9 cellular contexts compared by ENCODE assay signal in genomic region chr1:151832318-151832984, GRCh38. TPM values are rescaled to one million over a fixed set of nuclear protein-coding genes. Genes with fewer than 3 reads are reported as not detected.
A peak's percentile ranks its signal among the peaks of the same experiment; 100 is the strongest.
DNase-seq lines count a peak whose midpoint lies in the region; ATAC-seq, FAIRE-seq and TF ChIP-seq lines count a peak whose summit lies in the region.
"Had no signal": no experiment of that assay in that cellular context is flagged by ENCODE, and none has a peak within 500 bp of the region (broad histone marks: within the 10 kb centered on the region; RNA-seq: fewer than 3 reads in every experiment).

No MANE protein-coding gene starts in this region.

- no peak overlapping the region for H4K5ac ChIP-seq in H9 (ENCODE audit: insufficient read length, low read depth, low read length)

- no peak for TF ChIP-seq CTCF in H9 (conservative IDR thresholded peaks at IDR 0.05)
- TF ChIP-seq CTCF in Peyer's patch (IDR thresholded peaks at IDR 0.05), result no peak
- TF ChIP-seq CTCF in natural killer cell (IDR thresholded peaks at IDR 0.05), result no peak
- no peak for TF ChIP-seq CTCF in Caco-2 (IDR thresholded peaks at IDR 0.05; ENCODE audit: insufficient read depth in 1 of 2, low read depth in 1 of 2, low read length in 1 of 2, severe bottlenecking in 1 of 2, unreplicated experiment in 1 of 2)

- H4K20me1 ChIP-seq in H9 (ENCODE audit: control insufficient read depth, insufficient read depth, insufficient read length), result no peaks in the 10 kb centered on the region

- H3K4me3 ChIP-seq in Peyer's patch (peak overlapping the region in 2 of 4 donors; percentile 45 to 67), small intestine (ENCODE audit: low read depth in 1 of 2, low read length in 2 of 2) (no peak overlapping the region), Caco-2 (ENCODE audit: low read depth, low read length) (no peak overlapping the region)

- no peaks in the 10 kb centered on the region for H3K79me2 ChIP-seq in H9 (ENCODE audit: insufficient read depth, low read length)

- peak overlapping the region in 2 of 3 experiments; percentile 7 to 40; a peak in 2 of 7 replicates for H3K27ac Mint-ChIP-seq in H9
- no peak overlapping the region for H3K27ac Mint-ChIP-seq in natural killer cell
- H3K27ac Mint-ChIP-seq in Caco-2 (ENCODE audit: unreplicated experiment), result no peak overlapping the region

- no peak overlapping the region for H2AFZ ChIP-seq in H9 (ENCODE audit: low read length)

- no peak for DNase-seq in H9
- peak in 2 of 3 donors; percentile 90 to 92 for DNase-seq in Peyer's patch
- peak; percentile 88 for DNase-seq in Right ventricle myocardium inferior (ENCODE audit: missing footprints)
- peak; percentile 92 for DNase-seq in small intestine
- no peak for DNase-seq in natural killer cell
- no peak for DNase-seq in Caco-2

- no peak overlapping the region for H2AK5ac ChIP-seq in H9 (ENCODE audit: insufficient read length, low read length)

- WGBS in H9 (ENCODE audit: extremely low coverage, insufficient read length, low lambda C conversion rate), result no CpG with 5 or more reads among the region's 10 CpGs
- 16 to 47% (median 27%) methylated on average over 10 of the region's 10 CpGs for WGBS in small intestine, 3 donors

- peak; percentile 77 for ATAC-seq in Right ventricle myocardium inferior
- no peak for ATAC-seq in HG02588 (IDR thresholded peaks at IDR 0.05; ENCODE audit: unreplicated experiment)
- no peak for ATAC-seq in natural killer cell

- FAIRE-seq in small intestine (lab: Jason Lieb, UNC), result no peak

- no peak overlapping the region for H2BK5ac ChIP-seq in H9 (ENCODE audit: insufficient read length, low read length)

- H3K4me1 ChIP-seq in H9 (ENCODE audit: insufficient read depth, low read length) (peaks cover 14% of the 10 kb centered on the region; the same call in 1 of the 2 replicates), Peyer's patch (peaks cover 0 to 53% (median 4%) of the 10 kb centered on the region in 4 donors), small intestine (ENCODE audit: control insufficient read depth in 2 of 2, insufficient read depth in 1 of 2, low read depth in 1 of 2, low read length in 1 of 2) (peaks cover 3 to 6% of the 10 kb centered on the region in 2 donors), Caco-2 (peaks cover 20% of the 10 kb centered on the region)

- no peak overlapping the region for H3T11ph ChIP-seq in H9 (ENCODE audit: low read length)

- no peak overlapping the region for H2BK15ac ChIP-seq in H9 (ENCODE audit: low read depth, low read length)

- CTCF ChIA-PET in Caco-2 (lab: Charles Lee), result no interaction called here

- no peak overlapping the region for H2BK20ac ChIP-seq in H9 (ENCODE audit: low read depth, low read length, poor library complexity, severe bottlenecking)

- H3K4me3 Mint-ChIP-seq in H9 (no peak overlapping the region), natural killer cell (no peak overlapping the region), Caco-2 (ENCODE audit: unreplicated experiment) (no peak overlapping the region)

- peaks cover 4% of the 10 kb centered on the region; the same call in 1 of the 2 replicates for H3K27me3 ChIP-seq in H9 (ENCODE audit: insufficient read depth, low read length)
- H3K27me3 ChIP-seq in Peyer's patch, result no peaks in the 10 kb centered on the region
- H3K27me3 ChIP-seq in small intestine (ENCODE audit: control insufficient read depth in 2 of 2, insufficient read depth in 2 of 2, low read length in 2 of 2), result no peaks in the 10 kb centered on the region
- no peaks in the 10 kb centered on the region for H3K27me3 ChIP-seq in Caco-2 (replicated peaks; ENCODE audit: control insufficient read depth, insufficient read depth, low read length)

- POLR2A ChIA-PET in Caco-2 (lab: Charles Lee), result no interaction called here

- no peak overlapping the region for H3K9ac ChIP-seq in H9 (ENCODE audit: extremely low read depth, insufficient read length, low read length)

- H3K9me3 ChIP-seq in H9 (ENCODE audit: control insufficient read depth, low read depth, low read length), result no peaks in the 10 kb centered on the region
- H3K9me3 ChIP-seq in Peyer's patch, result no peaks in the 10 kb centered on the region
- H3K9me3 ChIP-seq in small intestine (ENCODE audit: control insufficient read depth, low read depth), result no peaks in the 10 kb centered on the region
- H3K9me3 ChIP-seq in Caco-2, result no peaks in the 10 kb centered on the region

- H3K36me3 ChIP-seq in Peyer's patch, result no peaks in the 10 kb centered on the region
- H3K36me3 ChIP-seq in small intestine (ENCODE audit: control insufficient read depth in 2 of 2, insufficient read depth in 2 of 2, low read length in 2 of 2), result no peaks in the 10 kb centered on the region
- H3K36me3 ChIP-seq in Caco-2 (ENCODE audit: control insufficient read depth, insufficient read depth, low read length), result no peaks in the 10 kb centered on the region

- H2BK12ac ChIP-seq in H9 (ENCODE audit: insufficient read length, low read depth, low read length), result no peak overlapping the region

- no peak overlapping the region for H3K14ac ChIP-seq in H9 (ENCODE audit: insufficient read depth, low read length)

- H3K36me3 Mint-ChIP-seq in H9 (ENCODE audit: insufficient read depth in 1 of 3, low read depth in 3 of 3), result no peaks in the 10 kb centered on the region
- no peaks in the 10 kb centered on the region for H3K36me3 Mint-ChIP-seq in natural killer cell
- H3K36me3 Mint-ChIP-seq in Caco-2 (ENCODE audit: insufficient read depth, unreplicated experiment), result peaks cover 11% of the 10 kb centered on the region

- no peaks in the 10 kb centered on the region for H3K79me1 ChIP-seq in H9 (ENCODE audit: insufficient read depth, low read depth, low read length, poor library complexity, severe bottlenecking)

- intact Hi-C loops in Right ventricle myocardium inferior (cut with DNase I) (loop anchor here (5.0 to 10.0 kb wide), 2 partner anchors 238 to 380 kb away; no protein-coding TSS in a partner anchor), natural killer cell (cut with micrococcal nuclease) (no loop called here), Caco-2 (cut with micrococcal nuclease; ENCODE audit: unreplicated experiment) (no loop called here)

- H3K27ac ChIP-seq in H9 (ENCODE audit: insufficient read length, low read depth, low read length) (no peak overlapping the region), Peyer's patch (peak overlapping the region in 2 of 4 donors; percentile 14 to 95), small intestine (ENCODE audit: low read depth in 1 of 2, low read length in 1 of 2) (peak overlapping the region; percentile 14 to 60)
- H3K27ac ChIP-seq: HL-60 had no signal

- no peak overlapping the region for H3K56ac ChIP-seq in H9 (ENCODE audit: insufficient read length, low read depth, low read length)

- no peak overlapping the region for H4K8ac ChIP-seq in H9 (replicated peaks; ENCODE audit: insufficient read length, low read depth, low read length)

- H4K91ac ChIP-seq in H9 (ENCODE audit: insufficient read length, low read depth, low read length), result no peak overlapping the region

- H3K23ac ChIP-seq in H9 (ENCODE audit: insufficient read length, low read depth, low read length), result no peak overlapping the region

- H3K4me2 ChIP-seq in H9 (ENCODE audit: insufficient read depth, insufficient read length, low read length), result no peak overlapping the region

- H3K4me1 Mint-ChIP-seq in H9, result peaks cover 37 to 49% of the 10 kb centered on the region in 2 experiments
- H3K4me1 Mint-ChIP-seq in natural killer cell, result peaks cover 30 to 59% of the 10 kb centered on the region in 2 donors
- H3K4me1 Mint-ChIP-seq in Caco-2 (ENCODE audit: low read depth, unreplicated experiment), result peaks cover 31% of the 10 kb centered on the region

- BruUV-seq in Caco-2 (replicated peaks; lab: Mats Ljungman, UMichigan), result no TSS peak

- H3K23me2 ChIP-seq in H9 (ENCODE audit: insufficient read length, low read depth, low read length, poor library complexity, severe bottlenecking), result peaks cover under 1% of the 10 kb centered on the region

- peak in 1 of 2 donors; percentile 28 for TF ChIP-seq POLR2A in Peyer's patch (IDR thresholded peaks at IDR 0.05)

- H3K9me3 Mint-ChIP-seq in H9 (no peaks in the 10 kb centered on the region), natural killer cell (no peaks in the 10 kb centered on the region), Caco-2 (ENCODE audit: unreplicated experiment) (no peaks in the 10 kb centered on the region)

- no peak overlapping the region for H2BK120ac ChIP-seq in H9 (ENCODE audit: low read depth, low read length, poor library complexity, severe bottlenecking)

- no peak overlapping the region for H3K18ac ChIP-seq in H9 (ENCODE audit: insufficient read length, low read depth, low read length)

- H3K4ac ChIP-seq in H9 (ENCODE audit: low read depth, low read length), result no peak overlapping the region

- H3K27me3 Mint-ChIP-seq in H9 (ENCODE audit: low read depth), result peaks cover 16% of the 10 kb centered on the region
- peaks cover 0 to 11% of the 10 kb centered on the region in 2 donors for H3K27me3 Mint-ChIP-seq in natural killer cell (ENCODE audit: low read depth in 2 of 2)
- no peaks in the 10 kb centered on the region for H3K27me3 Mint-ChIP-seq in Caco-2 (ENCODE audit: insufficient read depth, unreplicated experiment)

RNA-seq across cellular contexts. Expression of gene RORC, which starts 0.8 kb away (rescaled TPM):
- total RNA-seq in H9 (2021) (0.46 and 0.52 TPM in 2 replicates), Peyer's patch (10 to 100 TPM; 10.7 to 70.1 (median 46.0) TPM), Right ventricle myocardium inferior (11.3 TPM), natural killer cell (under 1 TPM; 0.14 to 0.78 (median 0.70) TPM), Caco-2 (2022) (not detected in 2 replicates)
- 10 to 100 TPM in 2 of 3 donors, 1 to 10 TPM in 1; 5.4 to 15.2 (median 10.8) TPM for polyA plus RNA-seq in small intestine

RNA-seq across cellular contexts. Expression of gene C2CD4D, which starts 7.2 kb away (rescaled TPM):
- total RNA-seq in H9 (2021) (0.79 and 0.86 TPM in 2 replicates), Peyer's patch (under 1 TPM in 1 of 4 donors, not detected in 3; 0.54 TPM), Right ventricle myocardium inferior (not detected), natural killer cell (under 1 TPM in 2 of 3 donors, not detected in 1; 0.20 to 0.24 TPM), Caco-2 (2022) (0.23 and 0.60 TPM in 2 replicates)
- under 1 TPM in 1 of 3 donors, not detected in 2; 0.46 TPM for polyA plus RNA-seq in small intestine

RNA-seq across cellular contexts. Expression of gene THEM5, which starts 21.1 kb away (rescaled TPM):
- total RNA-seq in H9 (2021) (not detected in 2 replicates), Peyer's patch (not detected), Right ventricle myocardium inferior (not detected), natural killer cell (under 1 TPM in 1 of 3 donors, not detected in 2; 0.52 TPM), Caco-2 (2022) (not detected in 2 replicates)
- not detected for polyA plus RNA-seq in small intestine
- polyA plus RNA-seq: adipose tissue had no signal

RNA-seq across cellular contexts. Expression of gene LINGO4, which starts 27.2 kb away (rescaled TPM):
- total RNA-seq in H9 (2021), result not detected in 2 replicates
- 1 to 10 TPM in 3 of 4 donors, not detected in 1; 1.0 to 1.3 (median 1.1) TPM for total RNA-seq in Peyer's patch
- total RNA-seq in Right ventricle myocardium inferior, result 0.68 TPM
- under 1 TPM in 1 of 3 donors, not detected in 2; 0.15 TPM for polyA plus RNA-seq in small intestine
- not detected for total RNA-seq in natural killer cell
- total RNA-seq in Caco-2 (2022), result not detected in 2 replicates

RNA-seq across cellular contexts. Expression of gene TDRKH, which starts 42.2 kb away (rescaled TPM):
- total RNA-seq in H9 (2021), result 24.0 and 24.1 TPM in 2 replicates
- 1 to 10 TPM; 1.2 to 5.0 (median 3.6) TPM for total RNA-seq in Peyer's patch
- 4.5 TPM for total RNA-seq in Right ventricle myocardium inferior
- polyA plus RNA-seq in small intestine, result 1 to 10 TPM in 2 of 3 donors, under 1 TPM in 1; 0.22 to 4.2 (median 1.1) TPM
- total RNA-seq in natural killer cell, result 10 to 100 TPM in 1 of 3 donors, 1 to 10 TPM in 2; 6.3 to 14.5 (median 8.0) TPM
- 12.6 and 15.0 TPM in 2 replicates for total RNA-seq in Caco-2 (2022)

Comparison
In these comparisons a context has a peak if more than half of its experiments do, and no peak if none do; other contexts are left out.
1. DNase-seq: peak in Peyer's patch (2 of 3), Right ventricle myocardium inferior (single experiment) and small intestine (single experiment); none in H9 (single experiment), natural killer cell (single experiment) and Caco-2 (0 of 2).
2. H3K27ac Mint-ChIP-seq: peak in H9 (2 of 3); none in natural killer cell (0 of 2) and Caco-2 (single experiment).